Comparison of ENCODE assay signal across 9 cellular contexts in the genomic region with DNA sequence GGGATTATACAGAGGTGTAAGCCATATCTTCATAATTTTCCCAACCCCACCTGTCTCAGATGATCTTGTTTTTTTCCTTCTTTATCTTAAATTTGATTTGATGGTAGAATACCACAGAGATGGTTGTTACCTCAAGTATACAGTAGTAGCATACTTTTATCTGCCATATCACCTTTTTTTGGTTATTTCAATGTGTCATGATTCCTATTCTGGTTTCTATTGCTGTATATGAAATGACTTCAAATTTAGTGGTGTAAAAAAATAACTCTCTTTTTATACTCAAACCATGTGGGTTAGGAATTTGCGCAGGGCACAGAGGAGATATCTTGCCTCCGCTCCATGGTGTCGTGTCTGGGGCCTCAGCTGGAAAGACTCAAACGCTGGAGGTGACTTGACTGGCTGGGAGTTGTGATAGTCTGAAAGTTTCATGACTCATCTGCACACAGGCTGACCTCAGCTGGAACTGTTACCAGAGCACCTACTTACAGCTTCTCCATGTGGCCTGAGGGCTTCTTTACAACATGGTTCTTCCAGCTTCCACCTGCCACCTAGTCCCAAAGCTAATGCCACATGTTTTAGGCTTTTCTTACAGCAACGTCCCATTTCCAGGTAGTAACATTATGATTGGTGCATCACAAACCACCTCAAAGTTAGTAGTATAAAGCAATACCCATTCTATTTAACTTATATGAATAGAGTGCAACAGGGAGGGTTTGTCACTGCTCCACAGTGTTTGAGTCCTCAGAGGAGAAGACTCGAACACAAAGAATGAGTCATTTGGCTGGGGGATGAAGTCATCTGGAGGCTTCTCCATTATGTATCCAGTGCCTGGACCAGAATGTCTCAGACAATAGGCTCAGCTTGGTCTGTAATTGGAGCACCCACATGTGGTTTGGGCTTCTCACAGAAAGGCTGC.
DNase-seq lines count a peak whose midpoint lies in the region; ATAC-seq and TF ChIP-seq lines count a peak whose summit lies in the region.
"Had no signal": no experiment of that assay in that cellular context is flagged by ENCODE, and none has a peak within 500 bp of the region (broad histone marks: within the 10 kb centered on the region; RNA-seq: fewer than 3 reads in every experiment).

No MANE protein-coding gene starts in this region.

- H3K4me1 Mint-ChIP-seq in activated T-cell treated with anti-CD3 and anti-CD28 coated beads, Interleukin-2, amount 50 U/mL, for 72 hours (ENCODE audit: low read depth), result peaks cover 12% of the 10 kb centered on the region

- TF ChIP-seq CTCF in HL-60 (IDR thresholded peaks at IDR 0.05; ENCODE audit: insufficient read depth, low read length) (no peak), left lung (IDR thresholded peaks at IDR 0.05) (no peak), WERI-Rb-1 (IDR thresholded peaks at IDR 0.05; ENCODE audit: low read depth, low read length) (no peak)

- H3K27me3 ChIP-seq in HL-60 (ENCODE audit: insufficient read depth, poor library complexity, severe bottlenecking) (no peaks in the 10 kb centered on the region), left lung (no peaks in the 10 kb centered on the region), WERI-Rb-1 (ENCODE audit: insufficient read depth, low read depth, severe bottlenecking) (no peaks in the 10 kb centered on the region)

- intact Hi-C loops in left lung (cut with DNase I), result no loop called here

- no peaks in the 10 kb centered on the region for H3K9me3 Mint-ChIP-seq in activated T-cell treated with anti-CD3 and anti-CD28 coated beads, Interleukin-2, amount 50 U/mL, for 72 hours

- no peaks in the 10 kb centered on the region for H3K4me1 ChIP-seq in left lung

- no peaks in the 10 kb centered on the region for H3K9me3 ChIP-seq in left lung
- no peaks in the 10 kb centered on the region for H3K9me3 ChIP-seq in WERI-Rb-1 (ENCODE audit: severe bottlenecking)

- H3K4me3 ChIP-seq in HL-60 (replicated peaks; ENCODE audit: insufficient read depth, low read length), result no peak overlapping the region
- H3K4me3 ChIP-seq in left lung, result no peak overlapping the region
- no peak overlapping the region for H3K4me3 ChIP-seq in WERI-Rb-1 (ENCODE audit: low read depth, low read length)

- H3K27ac Mint-ChIP-seq in activated T-cell treated with anti-CD3 and anti-CD28 coated beads, Interleukin-2, amount 50 U/mL, for 72 hours, result no peak overlapping the region

- H3K27ac ChIP-seq in HL-60 (replicated peaks) (no peak overlapping the region), left lung (no peak overlapping the region), WERI-Rb-1 (no peak overlapping the region)

- no peaks in the 10 kb centered on the region for H3K36me3 ChIP-seq in left lung
- no peaks in the 10 kb centered on the region for H3K36me3 ChIP-seq in WERI-Rb-1

- peak; percentile 90 for DNase-seq in ELR (ENCODE audit: low read depth)
- peak; percentile 10 to 17 for DNase-seq in HL-60 (ENCODE audit: low read depth in 1 of 2, low spot score in 1 of 2)
- DNase-seq in activated T-cell treated with anti-CD3 and anti-CD28 coated beads, Interleukin-2, amount 50 U/mL, for 72 hours, result peak; percentile 7 to 15
- DNase-seq in left lung, result no peak
- no peak for DNase-seq in WERI-Rb-1
- DNase-seq: T-helper 9 cell had no signal

- H3K27me3 Mint-ChIP-seq in activated T-cell treated with anti-CD3 and anti-CD28 coated beads, Interleukin-2, amount 50 U/mL, for 72 hours (ENCODE audit: low read depth), result no peaks in the 10 kb centered on the region

- H3K36me3 Mint-ChIP-seq in activated T-cell treated with anti-CD3 and anti-CD28 coated beads, Interleukin-2, amount 50 U/mL, for 72 hours (ENCODE audit: insufficient read depth in 2 of 2), result no peaks in the 10 kb centered on the region

- H3K4me3 Mint-ChIP-seq in activated T-cell treated with anti-CD3 and anti-CD28 coated beads, Interleukin-2, amount 50 U/mL, for 72 hours, result no peak overlapping the region

- ATAC-seq in activated T-cell treated with anti-CD3 and anti-CD28 coated beads, Interleukin-2, amount 50 U/mL, for 72 hours (replicated peaks in 1 of 2), result peak; percentile 87 to 88
- ATAC-seq in left lung (peak; percentile 58), HG03025 (IDR thresholded peaks at IDR 0.05; ENCODE audit: low FRiP score, unreplicated experiment) (no peak), GM18502 (IDR thresholded peaks at IDR 0.05; ENCODE audit: poor library complexity, unreplicated experiment) (no peak), GM21367 (IDR thresholded peaks at IDR 0.05; ENCODE audit: unreplicated experiment) (no peak)

Comparison
In these comparisons a context has a peak if more than half of its experiments do, and no peak if none do; other contexts are left out.
1. DNase-seq: peak in ELR (single experiment), HL-60 (2 of 2) and activated T-cell treated with anti-CD3 and anti-CD28 coated beads, Interleukin-2, amount 50 U/mL, for 72 hours (2 of 2); none in left lung (0 of 2) and WERI-Rb-1 (single experiment).
2. ATAC-seq: peak in activated T-cell treated with anti-CD3 and anti-CD28 coated beads, Interleukin-2, amount 50 U/mL, for 72 hours (2 of 2) and left lung (single experiment); none in HG03025 (single experiment), GM18502 (single experiment) and GM21367 (single experiment).